In genomic region chr21:34521561-34521960, GRCh38 we compare ENCODE assay signal across 1 cellular context.
A peak's percentile ranks its signal among the peaks of the same experiment; 100 is the strongest.
TF ChIP-seq lines count a peak whose summit lies in the region.

No MANE protein-coding gene starts in this region.

TF ChIP-seq in HepG2, 621 proteins besides CTCF, POLR2A, EP300 and RAD21:
- TF ChIP-seq XBP1 (CRISPR knock-in tag; IDR thresholded peaks at IDR 0.05) (no peak), NR2F6 (IDR thresholded peaks at IDR 0.05) (no peak), NR2F6 (CRISPR knock-in tag; IDR thresholded peaks at IDR 0.05) (no peak), BHLHE40 (IDR thresholded peaks at IDR 0.05; ENCODE audit: low read length) (no peak), ZBTB33 (CRISPR knock-in tag; IDR thresholded peaks at IDR 0.05) (peak; percentile 37; the same call in 1 of the 2 replicates), ZNF746 (CRISPR knock-in tag; IDR thresholded peaks at IDR 0.05) (no peak), RFX5 (IDR thresholded peaks at IDR 0.05; ENCODE audit: low read depth, low read length) (peak; percentile 97), HNF4G (IDR thresholded peaks at IDR 0.05; ENCODE audit: borderline replicate concordance, low read depth, low read length) (peak; percentile 37; the same call in 1 of the 2 replicates), HNF4G (CRISPR knock-in tag; IDR thresholded peaks at IDR 0.05; ENCODE audit: borderline replicate concordance, low read depth) (no peak), TRAFD1 (CRISPR knock-in tag; IDR thresholded peaks at IDR 0.05; ENCODE audit: borderline replicate concordance) (no peak), PBX3 (CRISPR knock-in tag; IDR thresholded peaks at IDR 0.05; ENCODE audit: borderline replicate concordance) (no peak), HOXA3 (CRISPR knock-in tag; IDR thresholded peaks at IDR 0.05) (0 out of 2 replicates have a peak, but pooled peaks have one; percentile 18), IKZF4 (CRISPR knock-in tag; IDR thresholded peaks at IDR 0.05; ENCODE audit: borderline replicate concordance, low read depth, not compliant biosample characterization) (no peak), ZSCAN30 (CRISPR knock-in tag; IDR thresholded peaks at IDR 0.05) (no peak), CREB1 (IDR thresholded peaks at IDR 0.05) (no peak), CREB1 (CRISPR knock-in tag; IDR thresholded peaks at IDR 0.05) (0 out of 2 replicates have a peak, but pooled peaks have one; percentile 34), RFXAP (CRISPR knock-in tag; IDR thresholded peaks at IDR 0.05; ENCODE audit: borderline replicate concordance) (peak; percentile 96), RFXANK (CRISPR knock-in tag; IDR thresholded peaks at IDR 0.05) (peak; percentile 94), CCAR2 (optimal IDR thresholded peaks at IDR 0.05; ENCODE audit: low read depth, low read length) (no peak), SMC3 (IDR thresholded peaks at IDR 0.05; ENCODE audit: low read length) (no peak), MYPOP (CRISPR knock-in tag; IDR thresholded peaks at IDR 0.05) (no peak), HNF4A (CRISPR knock-in tag; IDR thresholded peaks at IDR 0.05) (peak; percentile 38; the same call in 1 of the 2 replicates), ZNF704 (CRISPR knock-in tag; IDR thresholded peaks at IDR 0.05; ENCODE audit: borderline replicate concordance) (0 out of 2 replicates have a peak, but pooled peaks have one; percentile 39), SP2 (CRISPR knock-in tag; IDR thresholded peaks at IDR 0.05) (no peak)
